1 cellular context compared by ENCODE assay signal in genomic region chr11:65151500-65151899, GRCh38.
A peak's percentile ranks its signal among the peaks of the same experiment; 100 is the strongest.
TF ChIP-seq lines count a peak whose summit lies in the region.

No MANE protein-coding gene starts in this region.

TF ChIP-seq in K562, 482 proteins besides CTCF, POLR2A, EP300 and RAD21:
- TF ChIP-seq KAT7 (CRISPR knock-in tag; IDR thresholded peaks at IDR 0.05; ENCODE audit: borderline replicate concordance): no peak
- TF ChIP-seq, protein P1, sequence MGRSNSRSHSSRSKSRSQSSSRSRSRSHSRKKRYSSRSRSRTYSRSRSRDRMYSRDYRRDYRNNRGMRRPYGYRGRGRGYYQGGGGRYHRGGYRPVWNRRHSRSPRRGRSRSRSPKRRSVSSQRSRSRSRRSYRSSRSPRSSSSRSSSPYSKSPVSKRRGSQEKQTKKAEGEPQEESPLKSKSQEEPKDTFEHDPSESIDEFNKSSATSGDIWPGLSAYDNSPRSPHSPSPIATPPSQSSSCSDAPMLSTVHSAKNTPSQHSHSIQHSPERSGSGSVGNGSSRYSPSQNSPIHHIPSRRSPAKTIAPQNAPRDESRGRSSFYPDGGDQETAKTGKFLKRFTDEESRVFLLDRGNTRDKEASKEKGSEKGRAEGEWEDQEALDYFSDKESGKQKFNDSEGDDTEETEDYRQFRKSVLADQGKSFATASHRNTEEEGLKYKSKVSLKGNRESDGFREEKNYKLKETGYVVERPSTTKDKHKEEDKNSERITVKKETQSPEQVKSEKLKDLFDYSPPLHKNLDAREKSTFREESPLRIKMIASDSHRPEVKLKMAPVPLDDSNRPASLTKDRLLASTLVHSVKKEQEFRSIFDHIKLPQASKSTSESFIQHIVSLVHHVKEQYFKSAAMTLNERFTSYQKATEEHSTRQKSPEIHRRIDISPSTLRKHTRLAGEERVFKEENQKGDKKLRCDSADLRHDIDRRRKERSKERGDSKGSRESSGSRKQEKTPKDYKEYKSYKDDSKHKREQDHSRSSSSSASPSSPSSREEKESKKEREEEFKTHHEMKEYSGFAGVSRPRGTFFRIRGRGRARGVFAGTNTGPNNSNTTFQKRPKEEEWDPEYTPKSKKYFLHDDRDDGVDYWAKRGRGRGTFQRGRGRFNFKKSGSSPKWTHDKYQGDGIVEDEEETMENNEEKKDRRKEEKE (IDR thresholded peaks at IDR 0.05; ENCODE audit: borderline replicate concordance in 1 of 2, control insufficient read depth in 1 of 2, low read depth in 2 of 2, low read length in 1 of 2): no peak
- TF ChIP-seq KDM5B (IDR thresholded peaks at IDR 0.05; ENCODE audit: insufficient replicate concordance, low read depth, low read length): no peak
- no peak for TF ChIP-seq ZNF79 (CRISPR knock-in tag; IDR thresholded peaks at IDR 0.05; ENCODE audit: low read depth)
- no peak for TF ChIP-seq SMC3 (conservative IDR thresholded peaks at IDR 0.05; ENCODE audit: insufficient read depth, low read depth, low read length)
- peak; percentile 74 for TF ChIP-seq ZNF121 (CRISPR knock-in tag; conservative IDR thresholded peaks at IDR 0.05)
- TF ChIP-seq GTF2F1 (IDR thresholded peaks at IDR 0.05; ENCODE audit: low read depth, low read length): no peak
- no peak for TF ChIP-seq MCM7 (IDR thresholded peaks at IDR 0.05)
TF ChIP-seq in K562: peak in this region for 1.
